In the genomic region with DNA sequence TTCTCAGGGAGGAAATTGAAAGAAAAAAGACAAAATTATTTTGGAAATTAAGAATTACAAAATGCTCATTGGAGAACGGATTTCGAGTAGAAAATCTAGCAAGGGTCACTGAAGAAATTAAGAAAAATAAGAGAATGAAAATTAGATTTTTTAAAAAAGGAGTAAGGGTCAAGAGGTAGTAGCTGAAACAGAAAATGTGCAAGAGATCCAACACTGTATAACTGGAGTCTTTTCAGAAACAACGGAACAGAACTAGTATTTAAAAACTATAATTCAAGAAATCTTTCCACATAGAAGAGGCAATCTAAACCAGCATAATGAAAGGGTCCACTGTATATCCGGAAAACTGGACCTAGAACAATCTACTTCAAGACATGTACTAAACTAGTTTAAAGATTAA, we compare ENCODE assay signal across 1 cellular context.
A peak's percentile ranks its signal among the peaks of the same experiment; 100 is the strongest.
TF ChIP-seq lines count a peak whose summit lies in the region.

No MANE protein-coding gene starts in this region.

TF ChIP-seq in K562, 482 proteins besides CTCF, POLR2A, EP300 and RAD21:
- TF ChIP-seq MAFG (tag; conservative IDR thresholded peaks at IDR 0.05) = no peak
- no peak for TF ChIP-seq ZFP1 (CRISPR knock-in tag; IDR thresholded peaks at IDR 0.05)
- TF ChIP-seq SP1 (CRISPR knock-in tag; IDR thresholded peaks at IDR 0.05) = no peak
- TF ChIP-seq KAT2B (IDR thresholded peaks at IDR 0.05; ENCODE audit: low read depth, low read length) = no peak
- TF ChIP-seq GABPA (tag; conservative IDR thresholded peaks at IDR 0.05; ENCODE audit: low read depth) = no peak
- TF ChIP-seq, protein P1, sequence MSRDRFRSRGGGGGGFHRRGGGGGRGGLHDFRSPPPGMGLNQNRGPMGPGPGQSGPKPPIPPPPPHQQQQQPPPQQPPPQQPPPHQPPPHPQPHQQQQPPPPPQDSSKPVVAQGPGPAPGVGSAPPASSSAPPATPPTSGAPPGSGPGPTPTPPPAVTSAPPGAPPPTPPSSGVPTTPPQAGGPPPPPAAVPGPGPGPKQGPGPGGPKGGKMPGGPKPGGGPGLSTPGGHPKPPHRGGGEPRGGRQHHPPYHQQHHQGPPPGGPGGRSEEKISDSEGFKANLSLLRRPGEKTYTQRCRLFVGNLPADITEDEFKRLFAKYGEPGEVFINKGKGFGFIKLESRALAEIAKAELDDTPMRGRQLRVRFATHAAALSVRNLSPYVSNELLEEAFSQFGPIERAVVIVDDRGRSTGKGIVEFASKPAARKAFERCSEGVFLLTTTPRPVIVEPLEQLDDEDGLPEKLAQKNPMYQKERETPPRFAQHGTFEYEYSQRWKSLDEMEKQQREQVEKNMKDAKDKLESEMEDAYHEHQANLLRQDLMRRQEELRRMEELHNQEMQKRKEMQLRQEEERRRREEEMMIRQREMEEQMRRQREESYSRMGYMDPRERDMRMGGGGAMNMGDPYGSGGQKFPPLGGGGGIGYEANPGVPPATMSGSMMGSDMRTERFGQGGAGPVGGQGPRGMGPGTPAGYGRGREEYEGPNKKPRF (IDR thresholded peaks at IDR 0.05; ENCODE audit: low read depth, low read length) = no peak
- TF ChIP-seq RBM39 (optimal IDR thresholded peaks at IDR 0.05; ENCODE audit: low read depth, low read length) = no peak
- TF ChIP-seq RBM25 (IDR thresholded peaks at IDR 0.05; ENCODE audit: low read depth, low read length, severe bottlenecking) = peak; percentile 23
- peak in 1 of 2 experiments; percentile 68; a peak in 3 of 4 replicates for TF ChIP-seq TRIM24 (IDR thresholded peaks at IDR 0.05)
- no peak for TF ChIP-seq ZNF3 (CRISPR knock-in tag; IDR thresholded peaks at IDR 0.05)
- TF ChIP-seq, protein P2, sequence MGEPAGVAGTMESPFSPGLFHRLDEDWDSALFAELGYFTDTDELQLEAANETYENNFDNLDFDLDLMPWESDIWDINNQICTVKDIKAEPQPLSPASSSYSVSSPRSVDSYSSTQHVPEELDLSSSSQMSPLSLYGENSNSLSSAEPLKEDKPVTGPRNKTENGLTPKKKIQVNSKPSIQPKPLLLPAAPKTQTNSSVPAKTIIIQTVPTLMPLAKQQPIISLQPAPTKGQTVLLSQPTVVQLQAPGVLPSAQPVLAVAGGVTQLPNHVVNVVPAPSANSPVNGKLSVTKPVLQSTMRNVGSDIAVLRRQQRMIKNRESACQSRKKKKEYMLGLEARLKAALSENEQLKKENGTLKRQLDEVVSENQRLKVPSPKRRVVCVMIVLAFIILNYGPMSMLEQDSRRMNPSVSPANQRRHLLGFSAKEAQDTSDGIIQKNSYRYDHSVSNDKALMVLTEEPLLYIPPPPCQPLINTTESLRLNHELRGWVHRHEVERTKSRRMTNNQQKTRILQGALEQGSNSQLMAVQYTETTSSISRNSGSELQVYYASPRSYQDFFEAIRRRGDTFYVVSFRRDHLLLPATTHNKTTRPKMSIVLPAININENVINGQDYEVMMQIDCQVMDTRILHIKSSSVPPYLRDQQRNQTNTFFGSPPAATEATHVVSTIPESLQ (CRISPR knock-in tag; IDR thresholded peaks at IDR 0.05) = no peak
- no peak for TF ChIP-seq ARHGAP35 (IDR thresholded peaks at IDR 0.05; ENCODE audit: partially characterized antibody)
- TF ChIP-seq, protein P3, sequence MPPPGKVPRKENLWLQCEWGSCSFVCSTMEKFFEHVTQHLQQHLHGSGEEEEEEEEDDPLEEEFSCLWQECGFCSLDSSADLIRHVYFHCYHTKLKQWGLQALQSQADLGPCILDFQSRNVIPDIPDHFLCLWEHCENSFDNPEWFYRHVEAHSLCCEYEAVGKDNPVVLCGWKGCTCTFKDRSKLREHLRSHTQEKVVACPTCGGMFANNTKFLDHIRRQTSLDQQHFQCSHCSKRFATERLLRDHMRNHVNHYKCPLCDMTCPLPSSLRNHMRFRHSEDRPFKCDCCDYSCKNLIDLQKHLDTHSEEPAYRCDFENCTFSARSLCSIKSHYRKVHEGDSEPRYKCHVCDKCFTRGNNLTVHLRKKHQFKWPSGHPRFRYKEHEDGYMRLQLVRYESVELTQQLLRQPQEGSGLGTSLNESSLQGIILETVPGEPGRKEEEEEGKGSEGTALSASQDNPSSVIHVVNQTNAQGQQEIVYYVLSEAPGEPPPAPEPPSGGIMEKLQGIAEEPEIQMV (tag; conservative IDR thresholded peaks at IDR 0.05; ENCODE audit: low read depth) = no peak
- TF ChIP-seq RBM17 (IDR thresholded peaks at IDR 0.05; ENCODE audit: borderline replicate concordance, low read depth, low read length) = no peak
- TF ChIP-seq, protein P4, sequence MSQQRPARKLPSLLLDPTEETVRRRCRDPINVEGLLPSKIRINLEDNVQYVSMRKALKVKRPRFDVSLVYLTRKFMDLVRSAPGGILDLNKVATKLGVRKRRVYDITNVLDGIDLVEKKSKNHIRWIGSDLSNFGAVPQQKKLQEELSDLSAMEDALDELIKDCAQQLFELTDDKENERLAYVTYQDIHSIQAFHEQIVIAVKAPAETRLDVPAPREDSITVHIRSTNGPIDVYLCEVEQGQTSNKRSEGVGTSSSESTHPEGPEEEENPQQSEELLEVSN (IDR thresholded peaks at IDR 0.05; ENCODE audit: borderline replicate concordance in 1 of 2, extremely low read depth in 1 of 2, insufficient read depth in 1 of 2, insufficient read length in 1 of 2, low read depth in 1 of 2, low read length in 1 of 2, poor library complexity in 1 of 2, severe bottlenecking in 1 of 2) = no peak
- TF ChIP-seq ZNF583 (CRISPR knock-in tag; IDR thresholded peaks at IDR 0.05) = no peak
- no peak for TF ChIP-seq NR2C2 (CRISPR knock-in tag; IDR thresholded peaks at IDR 0.05)
- no peak for TF ChIP-seq NR2C2 (tag; IDR thresholded peaks at IDR 0.05)
- peak; percentile 72; the same call in 1 of the 2 replicates for TF ChIP-seq TRIM28 (IDR thresholded peaks at IDR 0.05)
- TF ChIP-seq ZKSCAN8 (CRISPR knock-in tag; IDR thresholded peaks at IDR 0.05) = no peak
- TF ChIP-seq HCFC1 (IDR thresholded peaks at IDR 0.05; ENCODE audit: low read depth, low read length) = no peak
- 0 out of 2 replicates have a peak, but pooled peaks have one; percentile 16 for TF ChIP-seq CBX5 (IDR thresholded peaks at IDR 0.05; ENCODE audit: borderline replicate concordance, low read depth)
- TF ChIP-seq, protein P5, sequence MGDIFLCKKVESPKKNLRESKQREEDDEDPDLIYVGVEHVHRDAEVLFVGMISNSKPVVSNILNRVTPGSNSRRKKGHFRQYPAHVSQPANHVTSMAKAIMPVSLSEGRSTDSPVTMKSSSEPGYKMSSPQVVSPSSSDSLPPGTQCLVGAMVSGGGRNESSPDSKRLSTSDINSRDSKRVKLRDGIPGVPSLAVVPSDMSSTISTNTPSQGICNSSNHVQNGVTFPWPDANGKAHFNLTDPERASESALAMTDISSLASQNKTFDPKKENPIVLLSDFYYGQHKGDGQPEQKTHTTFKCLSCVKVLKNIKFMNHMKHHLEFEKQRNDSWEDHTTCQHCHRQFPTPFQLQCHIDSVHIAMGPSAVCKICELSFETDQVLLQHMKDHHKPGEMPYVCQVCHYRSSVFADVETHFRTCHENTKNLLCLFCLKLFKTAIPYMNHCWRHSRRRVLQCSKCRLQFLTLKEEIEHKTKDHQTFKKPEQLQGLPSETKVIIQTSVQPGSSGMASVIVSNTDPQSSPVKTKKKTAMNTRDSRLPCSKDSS (IDR thresholded peaks at IDR 0.05; ENCODE audit: low read depth, partially characterized antibody) = peak; percentile 40
- no peak for TF ChIP-seq ZNF551 (CRISPR knock-in tag; IDR thresholded peaks at IDR 0.05)
- peak in 1 of 2 experiments; percentile 42; a peak in 1 of 3 replicates for TF ChIP-seq CBX3 (IDR thresholded peaks at IDR 0.05; ENCODE audit: borderline replicate concordance in 1 of 2, low read length in 2 of 2)
- TF ChIP-seq HNRNPUL1 (IDR thresholded peaks at IDR 0.05; ENCODE audit: low read length) = no peak
- TF ChIP-seq, protein P6, sequence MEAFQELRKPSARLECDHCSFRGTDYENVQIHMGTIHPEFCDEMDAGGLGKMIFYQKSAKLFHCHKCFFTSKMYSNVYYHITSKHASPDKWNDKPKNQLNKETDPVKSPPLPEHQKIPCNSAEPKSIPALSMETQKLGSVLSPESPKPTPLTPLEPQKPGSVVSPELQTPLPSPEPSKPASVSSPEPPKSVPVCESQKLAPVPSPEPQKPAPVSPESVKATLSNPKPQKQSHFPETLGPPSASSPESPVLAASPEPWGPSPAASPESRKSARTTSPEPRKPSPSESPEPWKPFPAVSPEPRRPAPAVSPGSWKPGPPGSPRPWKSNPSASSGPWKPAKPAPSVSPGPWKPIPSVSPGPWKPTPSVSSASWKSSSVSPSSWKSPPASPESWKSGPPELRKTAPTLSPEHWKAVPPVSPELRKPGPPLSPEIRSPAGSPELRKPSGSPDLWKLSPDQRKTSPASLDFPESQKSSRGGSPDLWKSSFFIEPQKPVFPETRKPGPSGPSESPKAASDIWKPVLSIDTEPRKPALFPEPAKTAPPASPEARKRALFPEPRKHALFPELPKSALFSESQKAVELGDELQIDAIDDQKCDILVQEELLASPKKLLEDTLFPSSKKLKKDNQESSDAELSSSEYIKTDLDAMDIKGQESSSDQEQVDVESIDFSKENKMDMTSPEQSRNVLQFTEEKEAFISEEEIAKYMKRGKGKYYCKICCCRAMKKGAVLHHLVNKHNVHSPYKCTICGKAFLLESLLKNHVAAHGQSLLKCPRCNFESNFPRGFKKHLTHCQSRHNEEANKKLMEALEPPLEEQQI (IDR thresholded peaks at IDR 0.05) = peak; percentile 49; the same call in 1 of the 2 replicates
- TF ChIP-seq, protein P7, sequence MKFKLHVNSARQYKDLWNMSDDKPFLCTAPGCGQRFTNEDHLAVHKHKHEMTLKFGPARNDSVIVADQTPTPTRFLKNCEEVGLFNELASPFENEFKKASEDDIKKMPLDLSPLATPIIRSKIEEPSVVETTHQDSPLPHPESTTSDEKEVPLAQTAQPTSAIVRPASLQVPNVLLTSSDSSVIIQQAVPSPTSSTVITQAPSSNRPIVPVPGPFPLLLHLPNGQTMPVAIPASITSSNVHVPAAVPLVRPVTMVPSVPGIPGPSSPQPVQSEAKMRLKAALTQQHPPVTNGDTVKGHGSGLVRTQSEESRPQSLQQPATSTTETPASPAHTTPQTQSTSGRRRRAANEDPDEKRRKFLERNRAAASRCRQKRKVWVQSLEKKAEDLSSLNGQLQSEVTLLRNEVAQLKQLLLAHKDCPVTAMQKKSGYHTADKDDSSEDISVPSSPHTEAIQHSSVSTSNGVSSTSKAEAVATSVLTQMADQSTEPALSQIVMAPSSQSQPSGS (CRISPR knock-in tag; IDR thresholded peaks at IDR 0.05) = no peak
- TF ChIP-seq TAF9B (IDR thresholded peaks at IDR 0.05; ENCODE audit: partially characterized antibody) = no peak
